9 cellular contexts compared by ENCODE assay signal in genomic region chr1:116416854-116417513, GRCh38. TPM values are rescaled to one million over a fixed set of nuclear protein-coding genes. Genes with fewer than 3 reads are reported as not detected.
DNase-seq lines count a peak whose midpoint lies in the region; ATAC-seq and TF ChIP-seq lines count a peak whose summit lies in the region.
"Had no signal": no experiment of that assay in that cellular context is flagged by ENCODE, and none has a peak within 500 bp of the region (broad histone marks: within the 10 kb centered on the region; RNA-seq: fewer than 3 reads in every experiment).

No MANE protein-coding gene starts in this region.

- H3K4me3 Mint-ChIP-seq in T-helper 1 cell treated with Interleukin-12 subunit alpha and Interleukin-12 subunit beta and Interleukin-4 antibody, amounts not matched to agents 30 μg/mL and 1 μg/mL, for 36 hours: peak overlapping the region; percentile 88
- peak overlapping the region in 1 of 4 donors; percentile 58 for H3K4me3 Mint-ChIP-seq in IgD-negative memory B cell
- peak overlapping the region; percentile 90 for H3K4me3 Mint-ChIP-seq in neural crest cell

- no peak overlapping the region for H3K4me3 ChIP-seq in adrenal gland

- TF ChIP-seq POLR2A in adrenal gland (IDR thresholded peaks at IDR 0.05): no peak

- peaks cover 13% of the 10 kb centered on the region for H3K36me3 Mint-ChIP-seq in T-helper 1 cell treated with Interleukin-12 subunit alpha and Interleukin-12 subunit beta and Interleukin-4 antibody, amounts not matched to agents 30 μg/mL and 1 μg/mL, for 36 hours (ENCODE audit: low read depth)
- H3K36me3 Mint-ChIP-seq in IgD-negative memory B cell: no peaks in the 10 kb centered on the region
- no peaks in the 10 kb centered on the region for H3K36me3 Mint-ChIP-seq in neural crest cell (ENCODE audit: low read depth)

- H3K9me3 ChIP-seq in adrenal gland (replicated peaks in 1 of 3): no peaks in the 10 kb centered on the region
- H3K9me3 ChIP-seq: HAP-1 had no signal

- H3K4me1 ChIP-seq in adrenal gland (replicated peaks in 1 of 2): peaks cover 22 to 31% of the 10 kb centered on the region in 2 donors

- H3K36me3 ChIP-seq in adrenal gland (replicated peaks in 1 of 2): no peaks in the 10 kb centered on the region
- H3K36me3 ChIP-seq: HAP-1 had no signal

- peaks cover 5% of the 10 kb centered on the region for H3K27me3 Mint-ChIP-seq in T-helper 1 cell treated with Interleukin-12 subunit alpha and Interleukin-12 subunit beta and Interleukin-4 antibody, amounts not matched to agents 30 μg/mL and 1 μg/mL, for 36 hours (ENCODE audit: low read depth)
- H3K27me3 Mint-ChIP-seq in IgD-negative memory B cell (no peaks in the 10 kb centered on the region), neural crest cell (ENCODE audit: low read depth) (no peaks in the 10 kb centered on the region)

- DNase-seq in T-helper 1 cell: no peak
- DNase-seq in adrenal gland: no peak
- DNase-seq in neural crest cell (ENCODE audit: low read depth, low spot score): no peak
- DNase-seq in GM10248 (ENCODE audit: extremely low spot score): no peak
- DNase-seq in NCI-H446 treated with DMSO at 0.1 percent for 48 hours (lab: John Stamatoyannopoulos, UW): no peak

- intact Hi-C loops in adrenal gland (cut with DNase I): no loop called here

- 71 to 81% (median 76%) methylated on average over 4 of the region's 4 CpGs for WGBS in adrenal gland, 4 donors

- ATAC-seq in GM21381 (IDR thresholded peaks at IDR 0.05; ENCODE audit: unreplicated experiment): no peak

- POLR2A ChIA-PET in GM10248 (lab: Yijun Ruan, JAX): no interaction called here

- H3K27ac Mint-ChIP-seq in T-helper 1 cell treated with Interleukin-12 subunit alpha and Interleukin-12 subunit beta and Interleukin-4 antibody, amounts not matched to agents 30 μg/mL and 1 μg/mL, for 36 hours: peak overlapping the region; percentile 67
- H3K27ac Mint-ChIP-seq in IgD-negative memory B cell (peak overlapping the region in 2 of 3 donors; percentile 94 to 96), neural crest cell (ENCODE audit: unreplicated experiment) (no peak overlapping the region)

- H3K27me3 ChIP-seq in adrenal gland: no peaks in the 10 kb centered on the region

- CTCF ChIA-PET in GM10248 (lab: Yijun Ruan, JAX): interaction anchor here (1.2 to 5.3 kb wide), 6 partner anchors 11 to 396 kb away, joined by 3 to 35 read pairs (median 4); no protein-coding TSS in a partner anchor

- peaks cover 45% of the 10 kb centered on the region for H3K4me1 Mint-ChIP-seq in T-helper 1 cell treated with Interleukin-12 subunit alpha and Interleukin-12 subunit beta and Interleukin-4 antibody, amounts not matched to agents 30 μg/mL and 1 μg/mL, for 36 hours (ENCODE audit: low read depth)
- H3K4me1 Mint-ChIP-seq in IgD-negative memory B cell (peaks cover 12 to 23% (median 21%) of the 10 kb centered on the region in 3 donors), neural crest cell (peaks cover 41% of the 10 kb centered on the region)

- peak overlapping the region in 4 of 5 donors; percentile 56 to 88 (median 63) for H3K27ac ChIP-seq in adrenal gland

- TF ChIP-seq CTCF in adrenal gland (IDR thresholded peaks at IDR 0.05): no peak
- TF ChIP-seq CTCF in neural crest cell (conservative IDR thresholded peaks at IDR 0.05): no peak
- TF ChIP-seq CTCF in GM10248 (IDR thresholded peaks at IDR 0.05; ENCODE audit: control extremely low read depth, extremely low read depth, low read depth, missing control alignments): no peak

- no peaks in the 10 kb centered on the region for H3K9me3 Mint-ChIP-seq in T-helper 1 cell treated with Interleukin-12 subunit alpha and Interleukin-12 subunit beta and Interleukin-4 antibody, amounts not matched to agents 30 μg/mL and 1 μg/mL, for 36 hours
- H3K9me3 Mint-ChIP-seq in IgD-negative memory B cell (no peaks in the 10 kb centered on the region), neural crest cell (no peaks in the 10 kb centered on the region)

RNA-seq across cellular contexts. Expression of gene ATP1A1, which starts 43.9 kb away (rescaled TPM):
- 29.9 TPM for polyA plus RNA-seq in IgD-negative memory B cell
- total RNA-seq in adrenal gland: 100 to 1,000 TPM; 188 to 377 (median 222) TPM
- 100 to 1,000 TPM in 2 of 3 donors, 10 to 100 TPM in 1; 60.7 to 336 (median 109) TPM for polyA plus RNA-seq in adrenal gland
- 175 and 176 TPM in 2 replicates for total RNA-seq in neural crest cell
